In genomic region chr5:61115968-61116367, GRCh38 we compare ENCODE assay signal across 20 cellular contexts. TPM values are rescaled to one million over a fixed set of nuclear protein-coding genes. Genes with fewer than 3 reads are reported as not detected.
DNase-seq lines count a peak whose midpoint lies in the region; ATAC-seq and TF ChIP-seq lines count a peak whose summit lies in the region.
"Had no signal": no experiment of that assay in that cellular context is flagged by ENCODE, and none has a peak within 500 bp of the region (broad histone marks: within the 10 kb centered on the region; RNA-seq: fewer than 3 reads in every experiment).

No MANE protein-coding gene starts in this region.

- no peaks in the 10 kb centered on the region for H3K27me3 Mint-ChIP-seq in Caco-2 (ENCODE audit: insufficient read depth, unreplicated experiment)
- H3K27me3 Mint-ChIP-seq: CD4-positive, alpha-beta memory T cell had no signal

- H3K9me3 Mint-ChIP-seq in Caco-2 (ENCODE audit: unreplicated experiment): peaks cover 20% of the 10 kb centered on the region

- no peak overlapping the region for H3K4me3 ChIP-seq in MM.1S (ENCODE audit: low read length)
- no peak overlapping the region for H3K4me3 ChIP-seq in Caco-2 (ENCODE audit: low read depth, low read length)
- H3K4me3 ChIP-seq: HAP-1, PC-9, SJSA1 had no signal

- H2AFZ ChIP-seq in MM.1S (ENCODE audit: low read length): no peak overlapping the region
- H2AFZ ChIP-seq: PC-9 had no signal

- no peaks in the 10 kb centered on the region for H3K36me3 ChIP-seq in MM.1S (replicated peaks; ENCODE audit: insufficient read depth, low read length)
- no peaks in the 10 kb centered on the region; the same call in 1 of the 2 replicates for H3K36me3 ChIP-seq in Caco-2 (ENCODE audit: control insufficient read depth, insufficient read depth, low read length)
- H3K36me3 ChIP-seq: HAP-1, SJSA1 had no signal

- H3K27ac Mint-ChIP-seq in Caco-2 (ENCODE audit: unreplicated experiment): no peak overlapping the region
- H3K27ac Mint-ChIP-seq: CD4-positive, alpha-beta memory T cell had no signal

- no peak overlapping the region for H3K27ac ChIP-seq in MM.1S (ENCODE audit: low read length)
- H3K27ac ChIP-seq: PC-9, SJSA1 had no signal

- no peak overlapping the region for H3K4me2 ChIP-seq in MM.1S (ENCODE audit: low read depth, low read length)
- H3K4me2 ChIP-seq: PC-9 had no signal

- no TSS peak for BruUV-seq in Caco-2 (replicated peaks; lab: Mats Ljungman, UMichigan)

- no peaks in the 10 kb centered on the region for H3K9me3 ChIP-seq in MM.1S (replicated peaks; ENCODE audit: insufficient read depth, low read length)
- no peaks in the 10 kb centered on the region for H3K9me3 ChIP-seq in Caco-2
- H3K9me3 ChIP-seq: HAP-1, SJSA1 had no signal

- H3K9ac ChIP-seq in MM.1S (ENCODE audit: low read length): no peak overlapping the region

- H3F3A ChIP-seq in MM.1S (ENCODE audit: insufficient read depth, low read length): no peaks in the 10 kb centered on the region

- POLR2A ChIA-PET in GM10248 (lab: Yijun Ruan, JAX) (no interaction called here), Caco-2 (lab: Charles Lee) (no interaction called here)

- no peak for TF ChIP-seq POLR2A in erythroblast (IDR thresholded peaks at IDR 0.05; ENCODE audit: low read length)

- TF ChIP-seq CTCF in GM10248 (IDR thresholded peaks at IDR 0.05; ENCODE audit: control extremely low read depth, extremely low read depth, low read depth, missing control alignments): no peak
- no peak for TF ChIP-seq CTCF in MM.1S (IDR thresholded peaks at IDR 0.05; ENCODE audit: low read length)
- TF ChIP-seq CTCF in Caco-2 (IDR thresholded peaks at IDR 0.05; ENCODE audit: insufficient read depth in 1 of 2, low read depth in 1 of 2, low read length in 1 of 2, severe bottlenecking in 1 of 2, unreplicated experiment in 1 of 2): no peak

- H3K79me2 ChIP-seq in MM.1S (ENCODE audit: low read length): no peaks in the 10 kb centered on the region

- H3K4me1 ChIP-seq in MM.1S (ENCODE audit: low read length): 0 out of 2 replicates have a peak, but pooled peaks cover 4% of the 10 kb centered on the region
- no peaks in the 10 kb centered on the region for H3K4me1 ChIP-seq in Caco-2
- H3K4me1 ChIP-seq: HAP-1, SJSA1 had no signal

- peak; percentile 70 for ATAC-seq in GM18907 (IDR thresholded peaks at IDR 0.05; ENCODE audit: unreplicated experiment)
- ATAC-seq in GM21526 (IDR thresholded peaks at IDR 0.05; ENCODE audit: low FRiP score, unreplicated experiment): peak; percentile 70
- ATAC-seq in HG03039 (IDR thresholded peaks at IDR 0.05; ENCODE audit: unreplicated experiment): no peak

- no peaks in the 10 kb centered on the region for H3K36me3 Mint-ChIP-seq in Caco-2 (ENCODE audit: insufficient read depth, unreplicated experiment)

- H4K20me1 ChIP-seq in MM.1S (ENCODE audit: insufficient read depth, low read length): no peaks in the 10 kb centered on the region

- CTCF ChIA-PET in GM10248 (lab: Yijun Ruan, JAX) (no interaction called here), Caco-2 (lab: Charles Lee) (no interaction called here)

- H3K27me3 ChIP-seq in MM.1S (replicated peaks; ENCODE audit: insufficient read depth, low read length) (no peaks in the 10 kb centered on the region), Caco-2 (replicated peaks; ENCODE audit: control insufficient read depth, insufficient read depth, low read length) (no peaks in the 10 kb centered on the region)
- H3K27me3 ChIP-seq: SJSA1 had no signal

- intact Hi-C loops in Caco-2 (cut with micrococcal nuclease; ENCODE audit: unreplicated experiment): no loop called here

- no peaks in the 10 kb centered on the region for H3K4me1 Mint-ChIP-seq in Caco-2 (ENCODE audit: low read depth, unreplicated experiment)
- H3K4me1 Mint-ChIP-seq: CD4-positive, alpha-beta memory T cell had no signal

- H3K9me2 ChIP-seq in MM.1S (replicated peaks; ENCODE audit: insufficient read depth, low read length): no peaks in the 10 kb centered on the region

- DNase-seq in GM10248 (ENCODE audit: extremely low spot score) (peak; percentile 5), MM.1S (peak; percentile 70), erythroblast (lab: John Stamatoyannopoulos, UW) (no peak), HK-2 (ENCODE audit: unreplicated experiment) (no peak), Caco-2 (no peak)
- DNase-seq: 8988T; CD4-positive, alpha-beta memory T cell; DMS79; MV-4-11; NCI-H1417 treated with DMSO at 0.1 percent for 48 hours; NCI-H1930; NCI-H2171 treated with DMSO at 0.1 percent for 48 hours; NCI-H446 treated with DMSO at 0.1 percent for 48 hours; PC-9; SW 1271 had no signal

- H3K4me3 Mint-ChIP-seq in Caco-2 (ENCODE audit: unreplicated experiment): no peak overlapping the region
- H3K4me3 Mint-ChIP-seq: CD4-positive, alpha-beta memory T cell had no signal

RNA-seq across cellular contexts. Expression of gene SMIM15, which starts 46.3 kb away (rescaled TPM):
- total RNA-seq in Caco-2 (2022): 57.7 and 59.7 TPM in 2 replicates

Comparison
In these comparisons a context has a peak if more than half of its experiments do, and no peak if none do; other contexts are left out.
1. DNase-seq: peak in GM10248 (single experiment) and MM.1S (single experiment); none in erythroblast (0 of 2), HK-2 (single experiment) and Caco-2 (0 of 2).